ENCODE assay signal across 18 cellular contexts in the genomic region with DNA sequence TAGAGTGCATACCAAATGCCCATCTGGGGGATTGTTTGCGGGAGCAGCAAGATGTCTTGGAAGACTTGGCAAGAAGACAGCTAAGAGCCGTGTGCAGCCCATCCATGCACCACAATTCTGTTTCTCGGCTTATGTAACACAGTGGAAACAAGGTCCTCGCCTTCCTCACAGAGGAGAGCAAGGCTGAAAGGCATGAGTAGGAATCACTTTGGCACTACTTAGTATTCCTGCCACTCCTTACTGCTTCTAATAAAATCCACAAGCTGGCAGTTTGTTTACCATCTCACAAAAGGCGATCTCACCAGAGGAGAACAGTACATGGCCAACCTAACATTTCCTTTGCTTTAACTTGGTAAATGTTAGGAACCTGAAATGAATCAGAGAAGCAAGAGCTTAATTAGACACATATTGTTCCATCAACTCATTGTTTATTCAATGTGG.
A peak's percentile ranks its signal among the peaks of the same experiment; 100 is the strongest.
DNase-seq lines count a peak whose midpoint lies in the region; ATAC-seq and TF ChIP-seq lines count a peak whose summit lies in the region.
"Had no signal": no experiment of that assay in that cellular context is flagged by ENCODE, and none has a peak within 500 bp of the region (broad histone marks: within the 10 kb centered on the region; RNA-seq: fewer than 3 reads in every experiment).

No MANE protein-coding gene starts in this region.

- no TSS peak for BruUV-seq in IMR-90 (replicated peaks; lab: Mats Ljungman, UMichigan)

- H2BK5ac ChIP-seq in IMR-90 (ENCODE audit: low read depth, low read length, poor library complexity, severe bottlenecking) = no peak overlapping the region

- H3K9me3 ChIP-seq in AG04450 (ENCODE audit: control insufficient read depth, insufficient read depth, low read length) (no peaks in the 10 kb centered on the region), IMR-90 (ENCODE audit: control insufficient read depth, insufficient read depth, low read length) (no peaks in the 10 kb centered on the region)

- no peaks in the 10 kb centered on the region for H3K79me1 ChIP-seq in IMR-90 (ENCODE audit: low read depth in 1 of 2, low read length in 2 of 2)

- no peak overlapping the region for H2AK5ac ChIP-seq in IMR-90 (ENCODE audit: low read depth, low read length)

- no peaks in the 10 kb centered on the region for H4K20me1 ChIP-seq in IMR-90 (ENCODE audit: insufficient read depth, low read length)

- H3K4me1 Mint-ChIP-seq in neural crest cell = peaks cover 12% of the 10 kb centered on the region
- H3K4me1 Mint-ChIP-seq: stimulated activated naive CD8-positive, alpha-beta T cell treated with anti-CD3 and anti-CD28 coated beads, Interleukin-15, amount 100 ng/mL, for 72 hours had no signal

- H3K27ac ChIP-seq in AG04450 (ENCODE audit: low read depth, low read length) (no peak overlapping the region), IMR-90 (ENCODE audit: insufficient read depth, low read length) (peak overlapping the region; percentile 23; the same call in 1 of the 2 replicates)
- H3K27ac ChIP-seq: gastroesophageal sphincter had no signal

- H3K4me3 Mint-ChIP-seq in neural crest cell = no peak overlapping the region
- H3K4me3 Mint-ChIP-seq: stimulated activated naive CD8-positive, alpha-beta T cell treated with anti-CD3 and anti-CD28 coated beads, Interleukin-15, amount 100 ng/mL, for 72 hours had no signal

- H2BK20ac ChIP-seq in IMR-90 (ENCODE audit: low read depth, low read length) = no peak overlapping the region

- TF ChIP-seq RAD21 in IMR-90 (IDR thresholded peaks at IDR 0.05; ENCODE audit: low read length) = no peak

- H4K91ac ChIP-seq in IMR-90 (ENCODE audit: insufficient read depth, low read depth, low read length) = no peak overlapping the region

- H3K27me3 ChIP-seq in AG04450 (ENCODE audit: control insufficient read depth, insufficient read depth, low read length) (no peaks in the 10 kb centered on the region), IMR-90 (ENCODE audit: control insufficient read depth, insufficient read depth, low read length) (no peaks in the 10 kb centered on the region)
- H3K27me3 ChIP-seq: breast epithelium, gastroesophageal sphincter had no signal

- no peak overlapping the region for H2AK9ac ChIP-seq in IMR-90 (replicated peaks; ENCODE audit: low read depth, low read length, poor library complexity)

- H3K4me1 ChIP-seq in IMR-90 (ENCODE audit: control insufficient read depth, insufficient read depth, low read length) = no peaks in the 10 kb centered on the region
- H3K4me1 ChIP-seq: breast epithelium, gastroesophageal sphincter had no signal

- no peaks in the 10 kb centered on the region for H3K9me1 ChIP-seq in IMR-90 (ENCODE audit: insufficient read depth, low read length)

- H3K4ac ChIP-seq in IMR-90 (ENCODE audit: low read depth, low read length) = no peak overlapping the region

- intact Hi-C loops in IMR-90 (cut with micrococcal nuclease) = no loop called here

- H3K27ac Mint-ChIP-seq in neural crest cell (ENCODE audit: unreplicated experiment) = peak overlapping the region; percentile 15
- H3K27ac Mint-ChIP-seq: stimulated activated naive CD8-positive, alpha-beta T cell treated with anti-CD3 and anti-CD28 coated beads, Interleukin-15, amount 100 ng/mL, for 72 hours had no signal

- no peak overlapping the region for H3K18ac ChIP-seq in IMR-90 (ENCODE audit: low read depth, low read length)

- H4K5ac ChIP-seq in IMR-90 (ENCODE audit: low read depth, low read length) = no peak overlapping the region

- no peak overlapping the region for H4K8ac ChIP-seq in IMR-90 (ENCODE audit: low read depth in 2 of 2, low read length in 2 of 2)

- WGBS in IMR-90 (ENCODE audit: extremely low coverage in 2 of 2, insufficient read length in 1 of 2), 2 experiments = 20% methylated on average over 1 of the region's 5 CpGs; no CpG with 5 or more reads in 1 of the 2 experiments

- CTCF ChIA-PET in AG04450 (lab: Charles Lee) = no interaction called here
- CTCF ChIA-PET in IMR-90 (lab: Yijun Ruan, JAX) = no interaction called here

- DNase-seq in AG04450 (ENCODE audit: low read depth, low spot score) = peak; percentile 8
- peak; percentile 32 for DNase-seq in IMR-90
- DNase-seq in epidermal melanocyte (ENCODE audit: insufficient read length, low spot score) = peak; percentile 22
- no peak for DNase-seq in neural crest cell (ENCODE audit: low read depth, low spot score)
- DNase-seq in activated CD4-positive, alpha-beta T cell treated with anti-CD3 and anti-CD28 coated beads for 1 hour = no peak
- DNase-seq in GM19240 (ENCODE audit: insufficient read length, low spot score) = no peak
- DNase-seq in HuH-7 (ENCODE audit: low spot score) = no peak
- DNase-seq in NCI-H1105 treated with DMSO at 0.1 percent for 48 hours (lab: John Stamatoyannopoulos, UW) = no peak
- DNase-seq: activated effector memory CD4-positive, alpha-beta T cell treated with anti-CD3 and anti-CD28 coated beads, Interleukin-2, amount 50 U/mL, for 16 hours; COR-L47; effector CD8-positive, alpha-beta T cell; NCI-H2029; occipital lobe; stimulated activated naive CD8-positive, alpha-beta T cell treated with anti-CD3 and anti-CD28 coated beads, Interleukin-15, amount 100 ng/mL, for 72 hours; SW 1271 had no signal

- peak overlapping the region; percentile 3; the same call in 1 of the 2 replicates for H2BK120ac ChIP-seq in IMR-90 (ENCODE audit: low read depth, low read length)

- H3K4me3 ChIP-seq in AG04450 (ENCODE audit: low read depth, low read length) = no peak overlapping the region
- H3K4me3 ChIP-seq in IMR-90 (ENCODE audit: insufficient read depth, low read depth, low read length) = no peak overlapping the region
- H3K4me3 ChIP-seq: breast epithelium, gastroesophageal sphincter, smooth muscle cell had no signal

- POLR2A ChIA-PET in AG04450 (lab: Yijun Ruan, JAX) (no interaction called here), IMR-90 (lab: Charles Lee; ENCODE audit: unreplicated experiment) (no interaction called here)

- H3K56ac ChIP-seq in IMR-90 (ENCODE audit: extremely low read depth, insufficient read depth, low read length) = no peak overlapping the region

- peaks cover 3% of the 10 kb centered on the region for H3K9me3 Mint-ChIP-seq in neural crest cell

- in situ Hi-C loops in IMR-90 (cut with MboI; ENCODE audit: low sequenced_read_pairs) = no loop called here

- H3K4me2 ChIP-seq in IMR-90 (ENCODE audit: low read depth, low read length) = no peak overlapping the region
- H3K4me2 ChIP-seq: smooth muscle cell had no signal

- no peak overlapping the region for H2BK15ac ChIP-seq in IMR-90 (ENCODE audit: low read depth, low read length)

- ATAC-seq in IMR-90 (ENCODE audit: low read depth) = peak; percentile 66
- ATAC-seq: gastroesophageal sphincter; stimulated activated naive CD8-positive, alpha-beta T cell treated with anti-CD3 and anti-CD28 coated beads, Interleukin-15, amount 100 ng/mL, for 72 hours had no signal

- dilution Hi-C loops in IMR-90 (cut with HindIII; ENCODE audit: low sequenced_read_pairs, unreplicated experiment) = no loop called here

- no peak overlapping the region for H3K9ac ChIP-seq in IMR-90 (ENCODE audit: low read depth, low read length)

- no peak overlapping the region; the same call in 1 of the 2 replicates for H3K23ac ChIP-seq in IMR-90 (ENCODE audit: low read depth, low read length)

- TF ChIP-seq POLR2A in IMR-90 (IDR thresholded peaks at IDR 0.05; ENCODE audit: low read depth, low read length) = no peak

- no peaks in the 10 kb centered on the region for H3K36me3 ChIP-seq in IMR-90 (ENCODE audit: control insufficient read depth, insufficient read depth, low read length)
- H3K36me3 ChIP-seq: breast epithelium, gastroesophageal sphincter had no signal

- H2AFZ ChIP-seq in IMR-90 (replicated peaks; ENCODE audit: low read length, poor library complexity) = peak overlapping the region; percentile 46

- H3K36me3 Mint-ChIP-seq in neural crest cell (ENCODE audit: low read depth) = peaks cover 2% of the 10 kb centered on the region

- H3K14ac ChIP-seq in IMR-90 (replicated peaks; ENCODE audit: low read depth, low read length) = no peak overlapping the region; the same call in 1 of the 2 replicates

- no peak for TF ChIP-seq CTCF in AG04450 (IDR thresholded peaks at IDR 0.05; ENCODE audit: low read depth, low read length)
- TF ChIP-seq CTCF in IMR-90 (conservative IDR thresholded peaks at IDR 0.05; ENCODE audit: low read depth, low read length) = no peak
- no peak for TF ChIP-seq CTCF in neural crest cell (conservative IDR thresholded peaks at IDR 0.05)

- H3K27me3 Mint-ChIP-seq in neural crest cell (ENCODE audit: low read depth) = no peaks in the 10 kb centered on the region
- H3K27me3 Mint-ChIP-seq: stimulated activated naive CD8-positive, alpha-beta T cell treated with anti-CD3 and anti-CD28 coated beads, Interleukin-15, amount 100 ng/mL, for 72 hours had no signal

TF ChIP-seq in IMR-90, 13 proteins besides CTCF, POLR2A, EP300 and RAD21:
- TF ChIP-seq, protein P1, sequence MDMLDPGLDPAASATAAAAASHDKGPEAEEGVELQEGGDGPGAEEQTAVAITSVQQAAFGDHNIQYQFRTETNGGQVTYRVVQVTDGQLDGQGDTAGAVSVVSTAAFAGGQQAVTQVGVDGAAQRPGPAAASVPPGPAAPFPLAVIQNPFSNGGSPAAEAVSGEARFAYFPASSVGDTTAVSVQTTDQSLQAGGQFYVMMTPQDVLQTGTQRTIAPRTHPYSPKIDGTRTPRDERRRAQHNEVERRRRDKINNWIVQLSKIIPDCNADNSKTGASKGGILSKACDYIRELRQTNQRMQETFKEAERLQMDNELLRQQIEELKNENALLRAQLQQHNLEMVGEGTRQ (IDR thresholded peaks at IDR 0.05; ENCODE audit: low read depth, low read length) = no peak
- TF ChIP-seq NFE2L2 (IDR thresholded peaks at IDR 0.05; ENCODE audit: low read depth, low read length) (no peak), RFX5 (IDR thresholded peaks at IDR 0.05; ENCODE audit: low read depth, low read length) (no peak), MAZ (IDR thresholded peaks at IDR 0.05; ENCODE audit: borderline replicate concordance, low read depth, low read length) (no peak), CEBPB (IDR thresholded peaks at IDR 0.05; ENCODE audit: low read depth, low read length) (no peak), CHD1 (IDR thresholded peaks at IDR 0.05; ENCODE audit: low read depth, low read length) (no peak), RCOR1 (IDR thresholded peaks at IDR 0.05; ENCODE audit: insufficient replicate concordance, low read length) (no peak), SMC3 (IDR thresholded peaks at IDR 0.05; ENCODE audit: low read depth, low read length) (no peak), MAFK (IDR thresholded peaks at IDR 0.05; ENCODE audit: low read depth, low read length) (no peak)
- TF ChIP-seq, protein P2, sequence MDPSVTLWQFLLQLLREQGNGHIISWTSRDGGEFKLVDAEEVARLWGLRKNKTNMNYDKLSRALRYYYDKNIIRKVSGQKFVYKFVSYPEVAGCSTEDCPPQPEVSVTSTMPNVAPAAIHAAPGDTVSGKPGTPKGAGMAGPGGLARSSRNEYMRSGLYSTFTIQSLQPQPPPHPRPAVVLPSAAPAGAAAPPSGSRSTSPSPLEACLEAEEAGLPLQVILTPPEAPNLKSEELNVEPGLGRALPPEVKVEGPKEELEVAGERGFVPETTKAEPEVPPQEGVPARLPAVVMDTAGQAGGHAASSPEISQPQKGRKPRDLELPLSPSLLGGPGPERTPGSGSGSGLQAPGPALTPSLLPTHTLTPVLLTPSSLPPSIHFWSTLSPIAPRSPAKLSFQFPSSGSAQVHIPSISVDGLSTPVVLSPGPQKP (IDR thresholded peaks at IDR 0.05; ENCODE audit: borderline replicate concordance, low read depth, low read length) = no peak

Comparison
In these comparisons a context has a peak if more than half of its experiments do, and no peak if none do; other contexts are left out.
1. DNase-seq: peak in AG04450 (single experiment), IMR-90 (single experiment) and epidermal melanocyte (single experiment); none in neural crest cell (single experiment), activated CD4-positive, alpha-beta T cell treated with anti-CD3 and anti-CD28 coated beads for 1 hour (single experiment), GM19240 (single experiment), HuH-7 (single experiment) and NCI-H1105 treated with DMSO at 0.1 percent for 48 hours (single experiment).